2 cellular contexts compared by ENCODE assay signal in genomic region chr4:182143086-182143821, GRCh38.
TF ChIP-seq lines count a peak whose summit lies in the region.

No MANE protein-coding gene starts in this region.

TF ChIP-seq in GM23338, 12 proteins besides CTCF, POLR2A, EP300 and RAD21 (continued from another document):
- no peak for TF ChIP-seq ETS1 (IDR thresholded peaks at IDR 0.05)
- TF ChIP-seq CREB1 (CRISPR knock-in tag; IDR thresholded peaks at IDR 0.05; ENCODE audit: low read depth), result no peak
- no peak for TF ChIP-seq ZNF462 (CRISPR knock-in tag; IDR thresholded peaks at IDR 0.05)
- TF ChIP-seq JUNB (IDR thresholded peaks at IDR 0.05; ENCODE audit: unreplicated experiment), result no peak
- no peak for TF ChIP-seq POLR2AphosphoS5 (IDR thresholded peaks at IDR 0.05; ENCODE audit: low read depth)
- TF ChIP-seq ZNF114 (CRISPR knock-in tag; IDR thresholded peaks at IDR 0.05), result no peak
- TF ChIP-seq NANOG (IDR thresholded peaks at IDR 0.05; ENCODE audit: borderline replicate concordance), result no peak

TF ChIP-seq in WTC11, 78 proteins besides CTCF, POLR2A, EP300 and RAD21 (continued from another document):
- TF ChIP-seq USF2 (CRISPR knock-in tag; IDR thresholded peaks at IDR 0.05) (0 out of 2 replicates have a peak, but pooled peaks have one; percentile 2), AFF4 (CRISPR knock-in tag; IDR thresholded peaks at IDR 0.05; ENCODE audit: borderline replicate concordance) (no peak), FOXK1 (CRISPR knock-in tag; IDR thresholded peaks at IDR 0.05) (0 out of 2 replicates have a peak, but pooled peaks have one; percentile 4), E2F1 (CRISPR knock-in tag; IDR thresholded peaks at IDR 0.05) (no peak), USF1 (CRISPR knock-in tag; IDR thresholded peaks at IDR 0.05) (peak; percentile 51; the same call in 1 of the 2 replicates)
